ENCODE assay signal across 1 cellular context in genomic region chr20:17960400-17960885, GRCh38.
TF ChIP-seq lines count a peak whose summit lies in the region.

No MANE protein-coding gene starts in this region.

TF ChIP-seq in HEK293T, 16 proteins besides CTCF, POLR2A, EP300 and RAD21:
- TF ChIP-seq ZNF384 (IDR thresholded peaks at IDR 0.05) = peak; percentile 38; the same call in 1 of the 2 replicates
